18 cellular contexts compared by ENCODE assay signal in genomic region chr17:7429722-7430121, GRCh38. TPM values are rescaled to one million over a fixed set of nuclear protein-coding genes. Genes with fewer than 3 reads are reported as not detected.
DNase-seq lines count a peak whose midpoint lies in the region; ATAC-seq and TF ChIP-seq lines count a peak whose summit lies in the region.
"Had no signal": no experiment of that assay in that cellular context is flagged by ENCODE, and none has a peak within 500 bp of the region (broad histone marks: within the 10 kb centered on the region; RNA-seq: fewer than 3 reads in every experiment).

No MANE protein-coding gene starts in this region.

- H3K9me3 Mint-ChIP-seq in natural killer cell treated with Interleukin-12 subunit alpha and Interleukin-12 subunit beta and Interleukin-15 and Interleukin-18, amount 100 ng/mL, for 72 hours, result no peaks in the 10 kb centered on the region
- H3K9me3 Mint-ChIP-seq in natural killer cell, result no peaks in the 10 kb centered on the region
- no peaks in the 10 kb centered on the region for H3K9me3 Mint-ChIP-seq in stimulated activated memory B cell treated with anti-CD40 and anti-IgM and Interleukin-4, amounts not matched to agents 10 μg/mL and 1 μg/mL and 100 μg/mL, for 72 hours
- H3K9me3 Mint-ChIP-seq: CD14-positive monocyte; CD4-positive, alpha-beta memory T cell; GM23338 had no signal

- H3K27me3 Mint-ChIP-seq in natural killer cell treated with Interleukin-12 subunit alpha and Interleukin-12 subunit beta and Interleukin-15 and Interleukin-18, amount 100 ng/mL, for 72 hours, result no peaks in the 10 kb centered on the region
- H3K27me3 Mint-ChIP-seq in natural killer cell (ENCODE audit: low read depth in 2 of 2), result no peaks in the 10 kb centered on the region
- H3K27me3 Mint-ChIP-seq in stimulated activated memory B cell treated with anti-CD40 and anti-IgM and Interleukin-4, amounts not matched to agents 10 μg/mL and 1 μg/mL and 100 μg/mL, for 72 hours, result no peaks in the 10 kb centered on the region

- H3K4me3 Mint-ChIP-seq in natural killer cell treated with Interleukin-12 subunit alpha and Interleukin-12 subunit beta and Interleukin-15 and Interleukin-18, amount 100 ng/mL, for 72 hours, result no peak overlapping the region
- H3K4me3 Mint-ChIP-seq in natural killer cell, result no peak overlapping the region
- no peak overlapping the region for H3K4me3 Mint-ChIP-seq in stimulated activated memory B cell treated with anti-CD40 and anti-IgM and Interleukin-4, amounts not matched to agents 10 μg/mL and 1 μg/mL and 100 μg/mL, for 72 hours
- H3K4me3 Mint-ChIP-seq: CD14-positive monocyte; CD4-positive, alpha-beta memory T cell; GM23338 had no signal

- intact Hi-C loops in natural killer cell (cut with micrococcal nuclease), result no loop called here

- no peaks in the 10 kb centered on the region for H3K4me1 Mint-ChIP-seq in natural killer cell treated with Interleukin-12 subunit alpha and Interleukin-12 subunit beta and Interleukin-15 and Interleukin-18, amount 100 ng/mL, for 72 hours (ENCODE audit: low read depth in 2 of 2)
- no peaks in the 10 kb centered on the region for H3K4me1 Mint-ChIP-seq in natural killer cell
- no peaks in the 10 kb centered on the region for H3K4me1 Mint-ChIP-seq in stimulated activated memory B cell treated with anti-CD40 and anti-IgM and Interleukin-4, amounts not matched to agents 10 μg/mL and 1 μg/mL and 100 μg/mL, for 72 hours
- H3K4me1 Mint-ChIP-seq: CD4-positive, alpha-beta memory T cell; GM23338 had no signal

- TF ChIP-seq CTCF in natural killer cell (IDR thresholded peaks at IDR 0.05) (no peak), foreskin keratinocyte (conservative IDR thresholded peaks at IDR 0.05) (no peak)

- ATAC-seq in natural killer cell treated with Interleukin-12 subunit alpha and Interleukin-12 subunit beta and Interleukin-15 and Interleukin-18, amount 100 ng/mL, for 72 hours, result peak; percentile 18 to 49
- ATAC-seq in natural killer cell (no peak), foreskin keratinocyte (peak; percentile 25)
- peak; percentile 15 for ATAC-seq in stimulated activated memory B cell treated with anti-CD40 and anti-IgM and Interleukin-4, amounts not matched to agents 10 μg/mL and 1 μg/mL and 100 μg/mL, for 72 hours
- ATAC-seq: GM23338, HCT116, HepG2 had no signal

- DNase-seq in natural killer cell treated with Interleukin-12 subunit alpha and Interleukin-12 subunit beta and Interleukin-15 and Interleukin-18, amount 100 ng/mL, for 72 hours (ENCODE audit: low spot score), result no peak
- DNase-seq in natural killer cell (no peak), foreskin keratinocyte (no peak), UCSD-AML1 (lab: John Stamatoyannopoulos, UW; ENCODE audit: unreplicated experiment) (no peak), OCI-M1 (lab: John Stamatoyannopoulos, UW) (no peak), NCI-H2029 treated with DMSO at 0.1 percent for 48 hours (lab: John Stamatoyannopoulos, UW) (no peak)
- DNase-seq: 8988T, DMS79 treated with DMSO at 0.1 percent for 48 hours, GF-D8 had no signal

- H3K27ac Mint-ChIP-seq in natural killer cell treated with Interleukin-12 subunit alpha and Interleukin-12 subunit beta and Interleukin-15 and Interleukin-18, amount 100 ng/mL, for 72 hours, result no peak overlapping the region
- H3K27ac Mint-ChIP-seq in natural killer cell, result no peak overlapping the region
- no peak overlapping the region for H3K27ac Mint-ChIP-seq in stimulated activated memory B cell treated with anti-CD40 and anti-IgM and Interleukin-4, amounts not matched to agents 10 μg/mL and 1 μg/mL and 100 μg/mL, for 72 hours
- H3K27ac Mint-ChIP-seq: CD14-positive monocyte, GM23338 had no signal

- no peaks in the 10 kb centered on the region for H3K27me3 ChIP-seq in foreskin keratinocyte
- H3K27me3 ChIP-seq: BLaER1 had no signal

- no peak overlapping the region for H3K27ac ChIP-seq in foreskin keratinocyte
- H3K27ac ChIP-seq: BLaER1 had no signal

- no peaks in the 10 kb centered on the region for H3K4me1 ChIP-seq in foreskin keratinocyte

- H3K36me3 Mint-ChIP-seq in natural killer cell treated with Interleukin-12 subunit alpha and Interleukin-12 subunit beta and Interleukin-15 and Interleukin-18, amount 100 ng/mL, for 72 hours, result no peaks in the 10 kb centered on the region
- no peaks in the 10 kb centered on the region for H3K36me3 Mint-ChIP-seq in natural killer cell
- no peaks in the 10 kb centered on the region for H3K36me3 Mint-ChIP-seq in stimulated activated memory B cell treated with anti-CD40 and anti-IgM and Interleukin-4, amounts not matched to agents 10 μg/mL and 1 μg/mL and 100 μg/mL, for 72 hours
- H3K36me3 Mint-ChIP-seq: CD14-positive monocyte; CD4-positive, alpha-beta memory T cell had no signal

RNA-seq across cellular contexts. Expression of gene SPEM3, which starts 1.1 kb away (rescaled TPM):
- total RNA-seq in natural killer cell treated with Interleukin-12 subunit alpha and Interleukin-12 subunit beta and Interleukin-15 and Interleukin-18, amount 100 ng/mL, for 72 hours, result not detected
- not detected for total RNA-seq in natural killer cell
- not detected in 2 replicates for total RNA-seq in foreskin keratinocyte
- polyA plus RNA-seq in foreskin keratinocyte, result not detected in 2 replicates
- total RNA-seq: A673; CD4-positive, alpha-beta memory T cell; GM23338; HepG2 had no signal
- polyA plus RNA-seq: AG04450; CD14-positive monocyte; CD4-positive, alpha-beta memory T cell; GM23338; HepG2 had no signal

RNA-seq across cellular contexts. Expression of gene SPEM2, which starts 4.3 kb away (rescaled TPM):
- total RNA-seq in natural killer cell treated with Interleukin-12 subunit alpha and Interleukin-12 subunit beta and Interleukin-15 and Interleukin-18, amount 100 ng/mL, for 72 hours, result not detected
- total RNA-seq in natural killer cell (not detected), foreskin keratinocyte (not detected in 2 replicates)
- not detected in 2 replicates for polyA plus RNA-seq in foreskin keratinocyte
- total RNA-seq: CD4-positive, alpha-beta memory T cell; GM23338; HepG2 had no signal
- polyA plus RNA-seq: AG04450; CD14-positive monocyte; CD4-positive, alpha-beta memory T cell; GM23338; HepG2 had no signal

RNA-seq across cellular contexts. Expression of gene TMEM102, which starts 5.5 kb away (rescaled TPM):
- 10 to 100 TPM; 11.2 to 14.2 TPM for total RNA-seq in natural killer cell treated with Interleukin-12 subunit alpha and Interleukin-12 subunit beta and Interleukin-15 and Interleukin-18, amount 100 ng/mL, for 72 hours
- total RNA-seq in natural killer cell, result 1 to 10 TPM; 5.1 to 8.6 (median 7.0) TPM
- 12.9 and 17.1 TPM in 2 replicates for total RNA-seq in foreskin keratinocyte
- polyA plus RNA-seq in foreskin keratinocyte, result 13.9 and 16.9 TPM in 2 replicates

RNA-seq across cellular contexts. Expression of gene FGF11, which starts 9.6 kb away (rescaled TPM):
- total RNA-seq in natural killer cell treated with Interleukin-12 subunit alpha and Interleukin-12 subunit beta and Interleukin-15 and Interleukin-18, amount 100 ng/mL, for 72 hours, result 1 to 10 TPM; 1.9 to 4.5 TPM
- 1 to 10 TPM; 1.2 to 4.2 (median 1.9) TPM for total RNA-seq in natural killer cell
- total RNA-seq in foreskin keratinocyte, result 15.5 and 16.9 TPM in 2 replicates
- polyA plus RNA-seq in foreskin keratinocyte, result 13.4 and 14.3 TPM in 2 replicates
- polyA plus RNA-seq: CD14-positive monocyte had no signal

RNA-seq across cellular contexts. Expression of gene SPEM1, which starts 9.6 kb away (rescaled TPM):
- total RNA-seq in natural killer cell treated with Interleukin-12 subunit alpha and Interleukin-12 subunit beta and Interleukin-15 and Interleukin-18, amount 100 ng/mL, for 72 hours, result not detected
- total RNA-seq in natural killer cell (not detected), foreskin keratinocyte (not detected in 2 replicates)
- not detected in 2 replicates for polyA plus RNA-seq in foreskin keratinocyte
- total RNA-seq: CD4-positive, alpha-beta memory T cell; GM23338; HepG2 had no signal
- polyA plus RNA-seq: AG04450; CD14-positive monocyte; CD4-positive, alpha-beta memory T cell; GM23338; HepG2 had no signal

Comparison
In these comparisons a context has a peak if more than half of its experiments do, and no peak if none do; other contexts are left out.
1. ATAC-seq: peak in natural killer cell treated with Interleukin-12 subunit alpha and Interleukin-12 subunit beta and Interleukin-15 and Interleukin-18, amount 100 ng/mL, for 72 hours (2 of 2), foreskin keratinocyte (single experiment) and stimulated activated memory B cell treated with anti-CD40 and anti-IgM and Interleukin-4, amounts not matched to agents 10 μg/mL and 1 μg/mL and 100 μg/mL, for 72 hours (single experiment); none in natural killer cell (0 of 3).